ENCODE assay signal across 26 cellular contexts in the genomic region with DNA sequence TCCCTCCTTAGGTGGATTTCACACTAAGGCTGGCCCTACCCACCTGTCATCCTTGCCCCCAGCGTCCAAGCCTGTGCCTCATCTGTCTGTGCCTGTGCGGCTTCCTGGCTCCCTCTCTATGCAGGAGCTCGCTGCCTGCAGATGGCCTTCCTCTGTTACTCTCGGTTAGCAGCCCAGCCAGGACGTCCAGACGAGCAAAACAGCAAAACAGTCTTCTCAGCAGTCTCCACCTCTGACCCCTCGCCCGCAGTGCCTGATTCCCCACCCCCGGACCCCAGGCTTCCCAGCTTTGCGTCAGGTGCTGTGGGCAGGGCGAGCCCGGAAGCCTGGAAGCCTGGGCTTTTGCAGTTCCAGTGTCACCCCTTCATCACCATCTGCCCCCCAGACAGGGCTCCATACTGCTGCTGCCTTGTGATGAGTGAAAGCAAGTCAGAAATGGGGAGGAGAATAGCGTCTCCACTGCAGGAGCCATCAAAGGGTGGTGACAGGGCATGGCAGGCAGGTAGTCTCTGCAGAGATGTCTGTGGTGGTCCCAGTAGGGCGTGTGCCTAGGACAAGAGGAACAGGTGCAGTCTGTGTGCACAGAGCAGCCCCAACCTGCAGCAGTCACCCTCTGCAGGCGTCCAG.
DNase-seq lines count a peak whose midpoint lies in the region; ATAC-seq, FAIRE-seq and TF ChIP-seq lines count a peak whose summit lies in the region.
"Had no signal": no experiment of that assay in that cellular context is flagged by ENCODE, and none has a peak within 500 bp of the region (broad histone marks: within the 10 kb centered on the region; RNA-seq: fewer than 3 reads in every experiment).

No MANE protein-coding gene starts in this region.

- DNase-seq in Right ventricle myocardium superior (peak; percentile 31), Right ventricle myocardium inferior (ENCODE audit: missing footprints) (no peak), bronchial epithelial cell (ENCODE audit: low read depth) (no peak), lung (ENCODE audit: low spot score) (peak; percentile 26), stomach (peak; percentile 17), T-helper 17 cell (no peak), GM13977 (ENCODE audit: low spot score) (no peak)
- DNase-seq: activated gamma-delta T cell treated with Interleukin-2 at 50 U/mL for 16 hours; activated T-cell treated with anti-CD3 and anti-CD28 coated beads, Interleukin-2, amount 50 U/mL, for 1 hour; aorta; CD4-positive, alpha-beta T cell; effector memory CD4-positive, alpha-beta T cell; NCI-H1048; NCI-H187 treated with DMSO at 0.1 percent for 48 hours; NCI-H2171; NCI-H510A; retina; T-cell had no signal

- no peak for TF ChIP-seq CTCF in bronchial epithelial cell (IDR thresholded peaks at IDR 0.05; ENCODE audit: insufficient read depth, low read length, severe bottlenecking)
- TF ChIP-seq CTCF in lung (IDR thresholded peaks at IDR 0.05; ENCODE audit: control extremely low read depth, extremely low read depth): no peak
- TF ChIP-seq CTCF in stomach (IDR thresholded peaks at IDR 0.05): no peak
- no peak for TF ChIP-seq CTCF in GM13977 (IDR thresholded peaks at IDR 0.05; ENCODE audit: extremely low read depth, insufficient read depth, missing control alignments)

- H3K9me3 ChIP-seq in lung (ENCODE audit: control insufficient read depth in 2 of 2, insufficient read depth in 1 of 2, low read length in 1 of 2) (no peaks in the 10 kb centered on the region), stomach (no peaks in the 10 kb centered on the region), T-helper 17 cell (ENCODE audit: control insufficient read depth, low read length, poor library complexity, severe bottlenecking) (no peaks in the 10 kb centered on the region)

- TF ChIP-seq EP300 in stomach (IDR thresholded peaks at IDR 0.05): no peak

- H3K27me3 ChIP-seq in bronchial epithelial cell (ENCODE audit: control insufficient read depth, insufficient read depth, low read length) (no peaks in the 10 kb centered on the region), lung (ENCODE audit: control insufficient read depth, insufficient read depth) (no peaks in the 10 kb centered on the region), stomach (no peaks in the 10 kb centered on the region)
- H3K27me3 ChIP-seq: tibial nerve had no signal

- H3K27ac ChIP-seq in lung (ENCODE audit: low read depth in 1 of 2, low read length in 1 of 2): no peak overlapping the region
- no peak overlapping the region for H3K27ac ChIP-seq in stomach
- H3K27ac ChIP-seq: coronary artery, tibial nerve had no signal

- in situ Hi-C loops in GM13977 (cut with MboI; ENCODE audit: low pct_unique_long_range_greater_than_20kb, low sequenced_read_pairs, unreplicated experiment): loop anchor here (25.0 kb wide), 1 partner anchor 200 kb away; a partner anchor contains a TSS

- ATAC-seq in Right ventricle myocardium superior (ENCODE audit: poor library complexity) (no peak), Right ventricle myocardium inferior (no peak), lung (ENCODE audit: insufficient read depth, low FRiP score) (no peak), T-helper 17 cell (no peak), HG03139 (IDR thresholded peaks at IDR 0.05; ENCODE audit: unreplicated experiment) (no peak)
- ATAC-seq: naive thymus-derived CD8-positive, alpha-beta T cell; T-cell had no signal

- no peak for TF ChIP-seq POLR2A in stomach (IDR thresholded peaks at IDR 0.05)

- 84 to 93% methylated on average over 15 of the region's 15 CpGs for WGBS in lung, 2 donors
- WGBS in stomach, 5 donors: 64 to 89% (median 76%) methylated on average over 7 to 15 of the region's 15 CpGs

- H3K27ac Mint-ChIP-seq in T-helper 17 cell: no peak overlapping the region
- H3K27ac Mint-ChIP-seq: activated naive CD8-positive, alpha-beta T cell treated with anti-CD3 and anti-CD28 coated beads, Interleukin-2, amount 10 ng/mL, durations not matched to agents 7 days and 5 days; CD4-positive, alpha-beta T cell; T-cell had no signal

- peak; percentile 28 for FAIRE-seq in bronchial epithelial cell (lab: Jason Lieb, UNC)
- FAIRE-seq: D721Med, islet of Langerhans had no signal

- no peak overlapping the region for H3K4me3 Mint-ChIP-seq in T-helper 17 cell
- H3K4me3 Mint-ChIP-seq: activated naive CD8-positive, alpha-beta T cell treated with anti-CD3 and anti-CD28 coated beads, Interleukin-2, amount 10 ng/mL, durations not matched to agents 7 days and 5 days; CD4-positive, alpha-beta T cell; naive thymus-derived CD8-positive, alpha-beta T cell; T-cell had no signal

- intact Hi-C loops in Right ventricle myocardium superior (cut with DNase I) (no loop called here), Right ventricle myocardium inferior (cut with DNase I) (no loop called here), stomach (cut with DNase I; ENCODE audit: low total_unique reads) (no loop called here)

- H3K36me3 Mint-ChIP-seq in T-helper 17 cell (ENCODE audit: low read depth): no peaks in the 10 kb centered on the region
- H3K36me3 Mint-ChIP-seq: activated naive CD8-positive, alpha-beta T cell treated with anti-CD3 and anti-CD28 coated beads, Interleukin-2, amount 10 ng/mL, durations not matched to agents 7 days and 5 days; naive thymus-derived CD8-positive, alpha-beta T cell; T-cell had no signal

- H3K4me1 ChIP-seq in lung (ENCODE audit: control insufficient read depth in 2 of 2, insufficient read depth in 2 of 2, low read length in 2 of 2): no peaks in the 10 kb centered on the region
- H3K4me1 ChIP-seq in stomach: no peaks in the 10 kb centered on the region
- H3K4me1 ChIP-seq: tibial nerve had no signal

- H3K4me1 Mint-ChIP-seq in T-helper 17 cell: no peaks in the 10 kb centered on the region
- H3K4me1 Mint-ChIP-seq: activated naive CD8-positive, alpha-beta T cell treated with anti-CD3 and anti-CD28 coated beads, Interleukin-2, amount 10 ng/mL, durations not matched to agents 7 days and 5 days; naive thymus-derived CD8-positive, alpha-beta T cell; T-cell had no signal

- H3K36me3 ChIP-seq in bronchial epithelial cell (ENCODE audit: control insufficient read depth, insufficient read depth, low read length) (no peaks in the 10 kb centered on the region), lung (ENCODE audit: control insufficient read depth in 2 of 2, insufficient read depth in 2 of 2, low read length in 2 of 2) (no peaks in the 10 kb centered on the region), stomach (no peaks in the 10 kb centered on the region)

- no peak overlapping the region for H3K4me3 ChIP-seq in bronchial epithelial cell (ENCODE audit: low read depth, low read length)
- H3K4me3 ChIP-seq in lung: no peak overlapping the region
- H3K4me3 ChIP-seq in stomach: no peak overlapping the region
- H3K4me3 ChIP-seq: coronary artery, smooth muscle cell, tibial nerve had no signal

- peaks cover 9% of the 10 kb centered on the region for H3K27me3 Mint-ChIP-seq in T-helper 17 cell
- H3K27me3 Mint-ChIP-seq: activated naive CD8-positive, alpha-beta T cell treated with anti-CD3 and anti-CD28 coated beads, Interleukin-2, amount 10 ng/mL, durations not matched to agents 7 days and 5 days; CD4-positive, alpha-beta T cell; T-cell had no signal

Comparison
In these comparisons a context has a peak if more than half of its experiments do, and no peak if none do; other contexts are left out.
1. DNase-seq: peak in Right ventricle myocardium superior (single experiment), lung (single experiment) and stomach (single experiment); none in Right ventricle myocardium inferior (single experiment), bronchial epithelial cell (single experiment), T-helper 17 cell (0 of 3) and GM13977 (single experiment).